ENCODE assay signal across 26 cellular contexts in genomic region chr14:103973354-103973753, GRCh38. TPM values are rescaled to one million over a fixed set of nuclear protein-coding genes. Genes with fewer than 3 reads are reported as not detected.
DNase-seq lines count a peak whose midpoint lies in the region; ATAC-seq and TF ChIP-seq lines count a peak whose summit lies in the region.
"Had no signal": no experiment of that assay in that cellular context is flagged by ENCODE, and none has a peak within 500 bp of the region (broad histone marks: within the 10 kb centered on the region; RNA-seq: fewer than 3 reads in every experiment).

No MANE protein-coding gene starts in this region.

- H3K9me3 Mint-ChIP-seq in activated CD4-positive, alpha-beta T cell treated with anti-CD3 and anti-CD28 coated beads for 36 hours (ENCODE audit: low read depth), result no peaks in the 10 kb centered on the region
- no peaks in the 10 kb centered on the region for H3K9me3 Mint-ChIP-seq in T-cell
- H3K9me3 Mint-ChIP-seq: activated CD4-positive, alpha-beta memory T cell treated with anti-CD3 and anti-CD28 coated beads, Interleukin-2, amount 10 ng/mL, durations not matched to agents 7 days and 5 days; activated naive CD8-positive, alpha-beta T cell treated with anti-CD3 and anti-CD28 coated beads, Interleukin-2, amount 10 ng/mL, durations not matched to agents 7 days and 5 days; CD4-positive, alpha-beta T cell; IgD-negative memory B cell; stimulated activated naive B cell treated with anti-CD40 and anti-IgM and Interleukin-4, amounts not matched to agents 10 μg/mL and 1 μg/mL and 100 μg/mL, for 72 hours had no signal

- no TSS peak for BruUV-seq in IMR-90 (replicated peaks; lab: Mats Ljungman, UMichigan)

- H2AFZ ChIP-seq in IMR-90 (replicated peaks; ENCODE audit: low read length, poor library complexity), result peak overlapping the region; percentile 33

- in situ Hi-C loops in IMR-90 (cut with MboI; ENCODE audit: low sequenced_read_pairs), result no loop called here

- no peaks in the 10 kb centered on the region for H3K4me1 Mint-ChIP-seq in activated CD4-positive, alpha-beta T cell treated with anti-CD3 and anti-CD28 coated beads for 36 hours
- no peaks in the 10 kb centered on the region for H3K4me1 Mint-ChIP-seq in T-helper 17 cell
- H3K4me1 Mint-ChIP-seq in T-cell, result no peaks in the 10 kb centered on the region
- H3K4me1 Mint-ChIP-seq: activated CD4-positive, alpha-beta memory T cell treated with anti-CD3 and anti-CD28 coated beads, Interleukin-2, amount 10 ng/mL, durations not matched to agents 7 days and 5 days; activated naive CD8-positive, alpha-beta T cell treated with anti-CD3 and anti-CD28 coated beads, Interleukin-2, amount 10 ng/mL, durations not matched to agents 7 days and 5 days; IgD-negative memory B cell; stimulated activated naive B cell treated with anti-CD40 and anti-IgM and Interleukin-4, amounts not matched to agents 10 μg/mL and 1 μg/mL and 100 μg/mL, for 72 hours had no signal

- no peak overlapping the region for H3K4ac ChIP-seq in IMR-90 (ENCODE audit: low read depth, low read length)

- no peak overlapping the region for H3K56ac ChIP-seq in IMR-90 (ENCODE audit: extremely low read depth, insufficient read depth, low read length)

- H2BK15ac ChIP-seq in IMR-90 (ENCODE audit: low read depth, low read length), result no peak overlapping the region

- H3K23ac ChIP-seq in IMR-90 (ENCODE audit: low read depth, low read length), result no peak overlapping the region

- TF ChIP-seq RAD21 in IMR-90 (IDR thresholded peaks at IDR 0.05; ENCODE audit: low read length), result no peak

- no peak overlapping the region for H2AK9ac ChIP-seq in IMR-90 (replicated peaks; ENCODE audit: low read depth, low read length, poor library complexity)

- TF ChIP-seq CTCF in IMR-90 (conservative IDR thresholded peaks at IDR 0.05; ENCODE audit: low read depth, low read length) (no peak), fibroblast of villous mesenchyme (IDR thresholded peaks at IDR 0.05; ENCODE audit: insufficient read depth, low read depth, low read length) (no peak), right lobe of liver (IDR thresholded peaks at IDR 0.05) (no peak), upper lobe of left lung (IDR thresholded peaks at IDR 0.05) (no peak)

- H3K27me3 ChIP-seq in IMR-90 (ENCODE audit: control insufficient read depth, insufficient read depth, low read length) (peaks cover 6% of the 10 kb centered on the region), right lobe of liver (no peaks in the 10 kb centered on the region), upper lobe of left lung (no peaks in the 10 kb centered on the region)

- no peak overlapping the region for H2AK5ac ChIP-seq in IMR-90 (ENCODE audit: low read depth, low read length)

- no peak overlapping the region for H3K4me2 ChIP-seq in IMR-90 (ENCODE audit: low read depth, low read length)

- H3K4me3 ChIP-seq in IMR-90 (ENCODE audit: insufficient read depth, low read depth, low read length) (no peak overlapping the region), fibroblast of villous mesenchyme (ENCODE audit: low read depth, low read length) (no peak overlapping the region), right lobe of liver (no peak overlapping the region), upper lobe of left lung (no peak overlapping the region)
- H3K4me3 ChIP-seq: lung, suprapubic skin had no signal

- POLR2A ChIA-PET in IMR-90 (lab: Charles Lee; ENCODE audit: unreplicated experiment) (no interaction called here), T-cell (lab: Charles Lee) (no interaction called here)
- POLR2A ChIA-PET in activated CD4-positive, alpha-beta T cell treated with anti-CD3 and anti-CD28 coated beads for 36 hours (lab: Charles Lee), result no interaction called here

- no peaks in the 10 kb centered on the region for H3K36me3 Mint-ChIP-seq in activated CD4-positive, alpha-beta T cell treated with anti-CD3 and anti-CD28 coated beads for 36 hours (ENCODE audit: low read depth)
- H3K36me3 Mint-ChIP-seq in T-helper 17 cell (ENCODE audit: low read depth) (no peaks in the 10 kb centered on the region), T-cell (no peaks in the 10 kb centered on the region)
- H3K36me3 Mint-ChIP-seq: activated naive CD8-positive, alpha-beta T cell treated with anti-CD3 and anti-CD28 coated beads, Interleukin-2, amount 10 ng/mL, durations not matched to agents 7 days and 5 days; IgD-negative memory B cell; stimulated activated naive B cell treated with anti-CD40 and anti-IgM and Interleukin-4, amounts not matched to agents 10 μg/mL and 1 μg/mL and 100 μg/mL, for 72 hours had no signal

- H4K20me1 ChIP-seq in IMR-90 (ENCODE audit: insufficient read depth, low read length), result no peaks in the 10 kb centered on the region

- H3K4me1 ChIP-seq in IMR-90 (ENCODE audit: control insufficient read depth, insufficient read depth, low read length), result no peaks in the 10 kb centered on the region
- no peaks in the 10 kb centered on the region for H3K4me1 ChIP-seq in right lobe of liver
- H3K4me1 ChIP-seq in upper lobe of left lung, result peaks cover 0 to 4% (median 0%) of the 10 kb centered on the region in 4 donors
- H3K4me1 ChIP-seq: suprapubic skin had no signal

- no peak for DNase-seq in IMR-90
- peak; percentile 5 for DNase-seq in fibroblast of villous mesenchyme (ENCODE audit: low read depth)
- peak in 1 of 3 donors; percentile 47 for DNase-seq in right lobe of liver
- DNase-seq in upper lobe of left lung, result no peak
- DNase-seq in activated CD4-positive, alpha-beta T cell treated with anti-CD3 and anti-CD28 coated beads for 36 hours, result no peak
- no peak for DNase-seq in T-helper 17 cell
- DNase-seq in T-cell, result no peak
- DNase-seq: activated CD4-positive, alpha-beta memory T cell treated with anti-CD3 and anti-CD28 coated beads, Interleukin-2, amount 10 ng/mL, durations not matched to agents 7 days and 5 days; activated effector memory CD4-positive, alpha-beta T cell treated with Interleukin-2 at 50 U/mL for 16 hours; activated naive CD8-positive, alpha-beta T cell treated with anti-CD3 and anti-CD28 coated beads, Interleukin-2, amount 10 ng/mL, durations not matched to agents 7 days and 5 days; CD4-positive, alpha-beta T cell; cerebellar nuclear complex; DMS 273 treated with DMSO at 0.1 percent for 48 hours; NCI-H1105 treated with DMSO at 0.1 percent for 48 hours; NCI-H2029 treated with DMSO at 0.1 percent for 48 hours; NCI-H345; NCI-H82; stimulated activated CD4-positive, alpha-beta T cell treated with anti-CD3 and anti-CD28 coated beads, Interleukin-4, amount 100 ng/mL, for 1 hour; stimulated activated naive B cell treated with anti-CD40 and anti-IgM and Interleukin-4, amounts not matched to agents 10 μg/mL and 1 μg/mL and 100 μg/mL, for 72 hours had no signal

- no peak overlapping the region for H2BK20ac ChIP-seq in IMR-90 (ENCODE audit: low read depth, low read length)

- ATAC-seq in IMR-90 (ENCODE audit: low read depth), result no peak
- peak in 3 of 4 donors; percentile 29 to 54 (median 52) for ATAC-seq in right lobe of liver
- peak; percentile 17 to 73 for ATAC-seq in upper lobe of left lung (ENCODE audit: low FRiP score in 2 of 2)
- ATAC-seq in activated CD4-positive, alpha-beta T cell treated with anti-CD3 and anti-CD28 coated beads for 36 hours, result no peak
- no peak for ATAC-seq in T-helper 17 cell
- ATAC-seq in T-cell (replicated peaks in 1 of 4), result no peak
- ATAC-seq: stimulated activated naive B cell treated with anti-CD40 and anti-IgM and Interleukin-4, amounts not matched to agents 10 μg/mL and 1 μg/mL and 100 μg/mL, for 72 hours had no signal

- H4K8ac ChIP-seq in IMR-90 (ENCODE audit: low read depth in 2 of 2, low read length in 2 of 2), result no peak overlapping the region

- H3K27ac ChIP-seq in IMR-90 (ENCODE audit: insufficient read depth, low read length) (no peak overlapping the region), right lobe of liver (no peak overlapping the region), upper lobe of left lung (no peak overlapping the region)
- H3K27ac ChIP-seq: suprapubic skin had no signal

- no peak overlapping the region for H2BK5ac ChIP-seq in IMR-90 (ENCODE audit: low read depth, low read length, poor library complexity, severe bottlenecking)

- no peak for TF ChIP-seq POLR2A in IMR-90 (IDR thresholded peaks at IDR 0.05; ENCODE audit: low read depth, low read length)
- no peak for TF ChIP-seq POLR2A in right lobe of liver (IDR thresholded peaks at IDR 0.05)
- TF ChIP-seq POLR2A in upper lobe of left lung (IDR thresholded peaks at IDR 0.05), result no peak

- H3K79me1 ChIP-seq in IMR-90 (ENCODE audit: low read depth in 1 of 2, low read length in 2 of 2), result no peaks in the 10 kb centered on the region

- peaks cover 10% of the 10 kb centered on the region for H3K27me3 Mint-ChIP-seq in activated CD4-positive, alpha-beta T cell treated with anti-CD3 and anti-CD28 coated beads for 36 hours
- peaks cover 30% of the 10 kb centered on the region for H3K27me3 Mint-ChIP-seq in T-helper 17 cell
- peaks cover 10 to 14% of the 10 kb centered on the region in 2 donors for H3K27me3 Mint-ChIP-seq in T-cell
- H3K27me3 Mint-ChIP-seq: IgD-negative memory B cell had no signal

- intact Hi-C loops in IMR-90 (cut with micrococcal nuclease) (no loop called here), right lobe of liver (cut with DNase I) (no loop called here)
- intact Hi-C loops in activated CD4-positive, alpha-beta T cell treated with anti-CD3 and anti-CD28 coated beads for 36 hours (cut with DNase I, micrococcal nuclease), result no loop called here

- H4K91ac ChIP-seq in IMR-90 (ENCODE audit: insufficient read depth, low read depth, low read length), result no peak overlapping the region

- no peak overlapping the region for H3K27ac Mint-ChIP-seq in activated CD4-positive, alpha-beta T cell treated with anti-CD3 and anti-CD28 coated beads for 36 hours
- H3K27ac Mint-ChIP-seq in T-helper 17 cell, result no peak overlapping the region
- no peak overlapping the region for H3K27ac Mint-ChIP-seq in T-cell
- H3K27ac Mint-ChIP-seq: activated CD4-positive, alpha-beta memory T cell treated with anti-CD3 and anti-CD28 coated beads, Interleukin-2, amount 10 ng/mL, durations not matched to agents 7 days and 5 days; activated naive CD8-positive, alpha-beta T cell treated with anti-CD3 and anti-CD28 coated beads, Interleukin-2, amount 10 ng/mL, durations not matched to agents 7 days and 5 days; CD4-positive, alpha-beta T cell; IgD-negative memory B cell; stimulated activated naive B cell treated with anti-CD40 and anti-IgM and Interleukin-4, amounts not matched to agents 10 μg/mL and 1 μg/mL and 100 μg/mL, for 72 hours had no signal

- CTCF ChIA-PET in IMR-90 (lab: Yijun Ruan, JAX), result no interaction called here
- CTCF ChIA-PET in activated CD4-positive, alpha-beta T cell treated with anti-CD3 and anti-CD28 coated beads for 36 hours (lab: Charles Lee), result no interaction called here
- CTCF ChIA-PET in T-cell (lab: Charles Lee), result no interaction called here

- no peak overlapping the region for H4K5ac ChIP-seq in IMR-90 (ENCODE audit: low read depth, low read length)

- H3K9me3 ChIP-seq in IMR-90 (ENCODE audit: control insufficient read depth, insufficient read depth, low read length), result no peaks in the 10 kb centered on the region
- no peaks in the 10 kb centered on the region for H3K9me3 ChIP-seq in right lobe of liver
- no peaks in the 10 kb centered on the region for H3K9me3 ChIP-seq in upper lobe of left lung
- H3K9me3 ChIP-seq in T-helper 17 cell (ENCODE audit: control insufficient read depth, low read length, poor library complexity, severe bottlenecking), result no peaks in the 10 kb centered on the region
- H3K9me3 ChIP-seq: suprapubic skin had no signal

- TF ChIP-seq EP300 in upper lobe of left lung (IDR thresholded peaks at IDR 0.05), result no peak

- no peak overlapping the region for H2BK120ac ChIP-seq in IMR-90 (ENCODE audit: low read depth, low read length)

- no CpG with 5 or more reads among the region's 4 CpGs for whole genome bisulfite sequencing in IMR-90 (ENCODE audit: extremely low coverage in 2 of 2, insufficient read length in 1 of 2), 2 experiments
- 34% methylated on average over 3 of the region's 4 CpGs for WGBS in right lobe of liver (ENCODE audit: insufficient coverage, low coverage, low lambda C conversion rate, missing lambda C conversion rate)
- 42 to 55% methylated on average over 3 to 4 of the region's 4 CpGs for whole genome bisulfite sequencing in upper lobe of left lung, 2 donors

- dilution Hi-C loops in IMR-90 (cut with HindIII; ENCODE audit: low sequenced_read_pairs, unreplicated experiment), result no loop called here

- no peak overlapping the region for H3K9ac ChIP-seq in IMR-90 (ENCODE audit: low read depth, low read length)

- H3K4me3 Mint-ChIP-seq in activated CD4-positive, alpha-beta T cell treated with anti-CD3 and anti-CD28 coated beads for 36 hours, result no peak overlapping the region
- H3K4me3 Mint-ChIP-seq in T-helper 17 cell, result no peak overlapping the region
- H3K4me3 Mint-ChIP-seq in T-cell, result no peak overlapping the region
- H3K4me3 Mint-ChIP-seq: activated CD4-positive, alpha-beta memory T cell treated with anti-CD3 and anti-CD28 coated beads, Interleukin-2, amount 10 ng/mL, durations not matched to agents 7 days and 5 days; activated naive CD8-positive, alpha-beta T cell treated with anti-CD3 and anti-CD28 coated beads, Interleukin-2, amount 10 ng/mL, durations not matched to agents 7 days and 5 days; CD4-positive, alpha-beta T cell; IgD-negative memory B cell; stimulated activated naive B cell treated with anti-CD40 and anti-IgM and Interleukin-4, amounts not matched to agents 10 μg/mL and 1 μg/mL and 100 μg/mL, for 72 hours had no signal

- no peaks in the 10 kb centered on the region for H3K36me3 ChIP-seq in IMR-90 (ENCODE audit: control insufficient read depth, insufficient read depth, low read length)
- H3K36me3 ChIP-seq in right lobe of liver, result peaks cover 0 to 1% (median 0%) of the 10 kb centered on the region in 4 donors
- no peaks in the 10 kb centered on the region for H3K36me3 ChIP-seq in upper lobe of left lung
- H3K36me3 ChIP-seq: suprapubic skin had no signal

- no peak overlapping the region for H3K14ac ChIP-seq in IMR-90 (replicated peaks; ENCODE audit: low read depth, low read length)

- no peaks in the 10 kb centered on the region for H3K9me1 ChIP-seq in IMR-90 (ENCODE audit: insufficient read depth, low read length)

- H3K18ac ChIP-seq in IMR-90 (ENCODE audit: low read depth, low read length), result no peak overlapping the region

RNA-seq across cellular contexts. Expression of gene RD3L, which starts 31.0 kb away (rescaled TPM):
- total RNA-seq in IMR-90 (2012; rRNA removed) (not detected in 2 replicates), fibroblast of villous mesenchyme (not detected in 2 replicates), right lobe of liver (1 to 10 TPM in 1 of 6 experiments, under 1 TPM in 2, not detected in 3; 0.22 to 1.2 (median 0.25) TPM), upper lobe of left lung (not detected), T-helper 17 cell (under 1 TPM in 1 of 2 donors, not detected in 1; 0.86 TPM), T-cell (not detected)
- not detected in 2 replicates for polyA plus RNA-seq in IMR-90 (2012; rRNA removed)
- polyA plus RNA-seq in IMR-90 (2012; cell fraction: cytosol; rRNA removed), result not detected in 2 replicates
- polyA plus RNA-seq in IMR-90 (2012; cell fraction: nucleus; rRNA removed; ENCODE audit: low replicate concordance), result not detected in 2 replicates
- not detected for total RNA-seq in activated CD4-positive, alpha-beta T cell treated with anti-CD3 and anti-CD28 coated beads for 36 hours
- total RNA-seq: activated CD4-positive, alpha-beta memory T cell treated with anti-CD3 and anti-CD28 coated beads, Interleukin-2, amount 10 ng/mL, durations not matched to agents 7 days and 5 days; activated naive CD8-positive, alpha-beta T cell treated with anti-CD3 and anti-CD28 coated beads, Interleukin-2, amount 10 ng/mL, durations not matched to agents 7 days and 5 days; CD4-positive, alpha-beta T cell; G401; lung; MCF 10A; OCI-LY7; renal cortical epithelial cell; suprapubic skin had no signal
- polyA plus RNA-seq: IgD-negative memory B cell had no signal

RNA-seq across cellular contexts. Expression of gene TDRD9, which starts 45.1 kb away (rescaled TPM):
- total RNA-seq in IMR-90 (2012; rRNA removed) (under 0.01 and 0.18 TPM in 2 replicates), fibroblast of villous mesenchyme (0.32 and 0.86 TPM in 2 replicates), right lobe of liver (under 1 TPM in 5 of 6 experiments, not detected in 1; 0.31 to 0.86 (median 0.43) TPM), upper lobe of left lung (1 to 10 TPM; 3.1 to 7.9 (median 5.1) TPM), T-helper 17 cell (1 to 10 TPM in 1 of 2 donors, not detected in 1; 1.0 TPM), T-cell (1 to 10 TPM in 1 of 5 donors, under 1 TPM in 4; 0.43 to 1.3 (median 0.56) TPM)
- polyA plus RNA-seq in IMR-90 (2012; rRNA removed), result 0.07 and 0.09 TPM in 2 replicates
- polyA plus RNA-seq in IMR-90 (2012; cell fraction: cytosol; rRNA removed), result 0.02 and 0.51 TPM in 2 replicates
- polyA plus RNA-seq in IMR-90 (2012; cell fraction: nucleus; rRNA removed; ENCODE audit: low replicate concordance), result 0.10 and 0.30 TPM in 2 replicates
- under 1 TPM; 0.42 to 0.62 TPM for total RNA-seq in activated CD4-positive, alpha-beta T cell treated with anti-CD3 and anti-CD28 coated beads for 36 hours
- total RNA-seq: G401, OCI-LY7 had no signal

Comparison
In these comparisons a context has a peak if more than half of its experiments do, and no peak if none do; other contexts are left out.
1. ATAC-seq: peak in right lobe of liver (3 of 4) and upper lobe of left lung (2 of 2); none in IMR-90 (single experiment), activated CD4-positive, alpha-beta T cell treated with anti-CD3 and anti-CD28 coated beads for 36 hours (single experiment), T-helper 17 cell (single experiment) and T-cell (0 of 4).